In the genomic region with DNA sequence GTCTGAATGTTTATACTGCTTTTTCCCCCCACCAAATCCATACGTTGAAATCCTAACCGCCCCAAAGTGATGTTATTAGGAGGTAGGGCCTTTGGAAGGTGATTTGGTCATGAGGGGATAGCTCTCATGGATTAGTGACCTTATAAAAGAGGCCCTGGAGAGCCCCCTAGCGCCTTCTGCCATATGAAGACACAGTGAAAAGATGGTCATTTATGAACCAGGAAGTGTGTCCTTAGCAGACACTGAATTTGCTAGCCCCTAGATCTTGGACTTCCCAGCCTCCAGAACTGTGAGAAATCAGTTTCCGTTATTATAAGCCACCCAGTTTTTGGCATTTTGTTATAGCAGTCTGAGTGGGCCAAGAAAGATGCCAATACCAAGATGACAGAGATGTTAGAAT, we compare ENCODE assay signal across 10 cellular contexts.
DNase-seq lines count a peak whose midpoint lies in the region; ATAC-seq and TF ChIP-seq lines count a peak whose summit lies in the region.
"Had no signal": no experiment of that assay in that cellular context is flagged by ENCODE, and none has a peak within 500 bp of the region (broad histone marks: within the 10 kb centered on the region; RNA-seq: fewer than 3 reads in every experiment).

No MANE protein-coding gene starts in this region.

- H3K4me1 Mint-ChIP-seq in effector memory CD8-positive, alpha-beta T cell (ENCODE audit: low read depth in 2 of 2), result peaks cover 0 to 3% of the 10 kb centered on the region in 2 donors
- no peaks in the 10 kb centered on the region for H3K4me1 Mint-ChIP-seq in stimulated activated memory B cell treated with anti-CD40 and anti-IgM and Interleukin-4, amounts not matched to agents 10 μg/mL and 1 μg/mL and 100 μg/mL, for 72 hours

- ATAC-seq in GM18868 (IDR thresholded peaks at IDR 0.05; ENCODE audit: unreplicated experiment) (peak; percentile 69), HG03039 (IDR thresholded peaks at IDR 0.05; ENCODE audit: unreplicated experiment) (no peak)
- peak; percentile 39 for ATAC-seq in effector memory CD8-positive, alpha-beta T cell (replicated peaks)
- no peak for ATAC-seq in stimulated activated memory B cell treated with anti-CD40 and anti-IgM and Interleukin-4, amounts not matched to agents 10 μg/mL and 1 μg/mL and 100 μg/mL, for 72 hours
- ATAC-seq: body of pancreas had no signal

- H3K27ac ChIP-seq in 22Rv1, result no peak overlapping the region
- H3K27ac ChIP-seq: body of pancreas had no signal

- peak; percentile 11; the same call in 1 of the 2 replicates for TF ChIP-seq CTCF in 22Rv1 (IDR thresholded peaks at IDR 0.05)

- H3K9me3 Mint-ChIP-seq in effector memory CD8-positive, alpha-beta T cell, result no peaks in the 10 kb centered on the region
- no peaks in the 10 kb centered on the region for H3K9me3 Mint-ChIP-seq in stimulated activated memory B cell treated with anti-CD40 and anti-IgM and Interleukin-4, amounts not matched to agents 10 μg/mL and 1 μg/mL and 100 μg/mL, for 72 hours

- H3K36me3 Mint-ChIP-seq in effector memory CD8-positive, alpha-beta T cell (ENCODE audit: insufficient read depth), result no peaks in the 10 kb centered on the region
- no peaks in the 10 kb centered on the region for H3K36me3 Mint-ChIP-seq in stimulated activated memory B cell treated with anti-CD40 and anti-IgM and Interleukin-4, amounts not matched to agents 10 μg/mL and 1 μg/mL and 100 μg/mL, for 72 hours

- no peak overlapping the region for H3K4me3 Mint-ChIP-seq in effector memory CD8-positive, alpha-beta T cell
- no peak overlapping the region for H3K4me3 Mint-ChIP-seq in stimulated activated memory B cell treated with anti-CD40 and anti-IgM and Interleukin-4, amounts not matched to agents 10 μg/mL and 1 μg/mL and 100 μg/mL, for 72 hours

- peaks cover 0 to 16% of the 10 kb centered on the region in 2 donors for H3K27me3 Mint-ChIP-seq in effector memory CD8-positive, alpha-beta T cell
- no peaks in the 10 kb centered on the region for H3K27me3 Mint-ChIP-seq in stimulated activated memory B cell treated with anti-CD40 and anti-IgM and Interleukin-4, amounts not matched to agents 10 μg/mL and 1 μg/mL and 100 μg/mL, for 72 hours

- H3K27ac Mint-ChIP-seq in effector memory CD8-positive, alpha-beta T cell, result peak overlapping the region in 1 of 2 donors; percentile 3
- no peak overlapping the region for H3K27ac Mint-ChIP-seq in stimulated activated memory B cell treated with anti-CD40 and anti-IgM and Interleukin-4, amounts not matched to agents 10 μg/mL and 1 μg/mL and 100 μg/mL, for 72 hours

- DNase-seq in NOMO-1 treated with dmso at 0.1 percent for 144 hours (lab: John Stamatoyannopoulos, UW; ENCODE audit: unreplicated experiment), result peak; percentile 7
- DNase-seq in effector memory CD8-positive, alpha-beta T cell, result no peak
- no peak for DNase-seq in CD1c-positive myeloid dendritic cell (ENCODE audit: extremely low spot score)
- no peak for DNase-seq in activated naive CD4-positive, alpha-beta T cell (lab: John Stamatoyannopoulos, UW)
- DNase-seq: NCI-H2171 treated with DMSO at 0.1 percent for 48 hours had no signal

Comparison
In these comparisons a context has a peak if more than half of its experiments do, and no peak if none do; other contexts are left out.
1. ATAC-seq: peak in GM18868 (single experiment) and effector memory CD8-positive, alpha-beta T cell (single experiment); none in stimulated activated memory B cell treated with anti-CD40 and anti-IgM and Interleukin-4, amounts not matched to agents 10 μg/mL and 1 μg/mL and 100 μg/mL, for 72 hours (single experiment) and HG03039 (single experiment).